10 cellular contexts compared by ENCODE assay signal in genomic region chr5:151661968-151662732, GRCh38. TPM values are rescaled to one million over a fixed set of nuclear protein-coding genes. Genes with fewer than 3 reads are reported as not detected.
A peak's percentile ranks its signal among the peaks of the same experiment; 100 is the strongest.
DNase-seq lines count a peak whose midpoint lies in the region; ATAC-seq and TF ChIP-seq lines count a peak whose summit lies in the region.
"Had no signal": no experiment of that assay in that cellular context is flagged by ENCODE, and none has a peak within 500 bp of the region (broad histone marks: within the 10 kb centered on the region; RNA-seq: fewer than 3 reads in every experiment).

No MANE protein-coding gene starts in this region.

- CTCF ChIA-PET in T-cell (lab: Charles Lee) = no interaction called here

- TF ChIP-seq CTCF in VCaP (conservative IDR thresholded peaks at IDR 0.05) (no peak), tibial artery (IDR thresholded peaks at IDR 0.05) (no peak), prostate gland (IDR thresholded peaks at IDR 0.05) (no peak)

- no peak for TF ChIP-seq POLR2A in prostate gland (IDR thresholded peaks at IDR 0.05)

- 29% methylated on average over 4 of the region's 4 CpGs for WGBS in prostate gland

- peaks cover 48 to 53% (median 53%) of the 10 kb centered on the region in 3 donors for H3K36me3 ChIP-seq in tibial artery
- peaks cover 0 to 10% of the 10 kb centered on the region in 2 donors for H3K36me3 ChIP-seq in prostate gland

- H3K9me3 Mint-ChIP-seq in T-cell = no peaks in the 10 kb centered on the region

- H3K27me3 ChIP-seq in tibial artery = no peaks in the 10 kb centered on the region
- H3K27me3 ChIP-seq in prostate gland (replicated peaks; ENCODE audit: insufficient read depth) = no peaks in the 10 kb centered on the region

- no peaks in the 10 kb centered on the region for H3K36me3 Mint-ChIP-seq in T-cell

- no peaks in the 10 kb centered on the region for H3K9me3 ChIP-seq in tibial artery
- H3K9me3 ChIP-seq in prostate gland = no peaks in the 10 kb centered on the region

- ATAC-seq in GM19397 (IDR thresholded peaks at IDR 0.05; ENCODE audit: unreplicated experiment) = peak; percentile 52
- ATAC-seq in HG02938 (IDR thresholded peaks at IDR 0.05; ENCODE audit: unreplicated experiment) = peak; percentile 73
- ATAC-seq in T-cell (replicated peaks in 1 of 4) = no peak
- ATAC-seq: left lobe of liver had no signal

- peaks cover 8 to 13% (median 13%) of the 10 kb centered on the region in 3 donors for H3K4me1 Mint-ChIP-seq in T-cell

- no peak for DNase-seq in tibial artery
- no peak for DNase-seq in T-cell
- no peak for DNase-seq in prostate gland (ENCODE audit: low spot score)
- DNase-seq in GDM1 (lab: John Stamatoyannopoulos, UW) = no peak
- DNase-seq: activated CD4-positive, alpha-beta T cell treated with anti-CD3 and anti-CD28 coated beads for 4 hours; NCI-H1436 treated with DMSO at 0.1 percent for 48 hours had no signal

- no peak overlapping the region for H3K4me3 Mint-ChIP-seq in T-cell

- peak overlapping the region; percentile 90 for H3K27ac ChIP-seq in VCaP
- peak overlapping the region; percentile 89 to 91 for H3K27ac ChIP-seq in tibial artery
- no peak overlapping the region for H3K27ac ChIP-seq in prostate gland

- H3K4me3 ChIP-seq in tibial artery = no peak overlapping the region
- no peak overlapping the region for H3K4me3 ChIP-seq in prostate gland

- no peak overlapping the region for H3K27ac Mint-ChIP-seq in T-cell

- intact Hi-C loops in tibial artery (cut with DNase I; ENCODE audit: low total_unique reads) = no loop called here
- intact Hi-C loops in prostate gland (cut with DNase I) = loop anchor here (2.0 kb wide), 1 partner anchor 57 kb away; no protein-coding TSS in a partner anchor

- H3K27me3 Mint-ChIP-seq in T-cell = peaks cover 0 to 6% of the 10 kb centered on the region in 2 donors

- POLR2A ChIA-PET in T-cell (lab: Charles Lee) = no interaction called here

- H3K4me1 ChIP-seq in tibial artery (peaks cover 0 to 64% (median 49%) of the 10 kb centered on the region in 4 donors), prostate gland (replicated peaks) (peaks cover 3% of the 10 kb centered on the region)

RNA-seq across cellular contexts. Expression of gene SPARC, which starts 24.6 kb away (rescaled TPM):
- total RNA-seq in T-cell (1 to 10 TPM in 4 of 5 donors, not detected in 1; 4.1 to 8.6 (median 5.2) TPM), prostate gland (1,000 to 10,000 TPM in 1 of 2 donors, 100 to 1,000 TPM in 1; 101 to 2,249 TPM)

Comparison
In these comparisons a context has a peak if more than half of its experiments do, and no peak if none do; other contexts are left out.
1. ATAC-seq: peak in GM19397 (single experiment) and HG02938 (single experiment); none in T-cell (0 of 4).
2. H3K27ac ChIP-seq: peak in VCaP (single experiment) and tibial artery (2 of 2); none in prostate gland (0 of 2).
3. RNA of gene SPARC, which starts 24.6 kb away (total RNA-seq): 101 to 2,249 TPM in prostate gland; 4.1 to 8.6 TPM in T-cell; every median in the first group is over 10 times any median in the second.